Comparison of ENCODE assay signal across 1 cellular context in the genomic region with DNA sequence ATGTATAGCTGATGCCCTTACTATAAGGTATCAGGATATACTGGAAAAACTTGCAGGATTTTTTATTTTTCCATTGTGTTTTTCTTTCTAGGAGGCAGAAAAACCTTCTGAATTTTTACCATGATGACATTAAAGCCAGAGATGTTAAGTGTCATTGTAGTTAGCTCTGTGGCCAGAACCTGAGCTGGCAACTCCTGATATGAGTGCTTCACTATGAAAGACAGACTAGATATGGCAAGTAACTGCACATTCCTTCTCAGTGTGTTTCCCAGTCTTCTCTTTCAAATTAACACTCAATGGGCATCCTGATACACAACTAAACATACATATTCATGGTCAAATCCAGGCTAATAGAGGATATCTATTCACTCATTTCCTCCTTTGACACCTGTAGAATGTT.
TF ChIP-seq lines count a peak whose summit lies in the region.

No MANE protein-coding gene starts in this region.

TF ChIP-seq in GM12878, 131 proteins besides CTCF, POLR2A, EP300 and RAD21 (continued from another document):
- TF ChIP-seq, protein P1, sequence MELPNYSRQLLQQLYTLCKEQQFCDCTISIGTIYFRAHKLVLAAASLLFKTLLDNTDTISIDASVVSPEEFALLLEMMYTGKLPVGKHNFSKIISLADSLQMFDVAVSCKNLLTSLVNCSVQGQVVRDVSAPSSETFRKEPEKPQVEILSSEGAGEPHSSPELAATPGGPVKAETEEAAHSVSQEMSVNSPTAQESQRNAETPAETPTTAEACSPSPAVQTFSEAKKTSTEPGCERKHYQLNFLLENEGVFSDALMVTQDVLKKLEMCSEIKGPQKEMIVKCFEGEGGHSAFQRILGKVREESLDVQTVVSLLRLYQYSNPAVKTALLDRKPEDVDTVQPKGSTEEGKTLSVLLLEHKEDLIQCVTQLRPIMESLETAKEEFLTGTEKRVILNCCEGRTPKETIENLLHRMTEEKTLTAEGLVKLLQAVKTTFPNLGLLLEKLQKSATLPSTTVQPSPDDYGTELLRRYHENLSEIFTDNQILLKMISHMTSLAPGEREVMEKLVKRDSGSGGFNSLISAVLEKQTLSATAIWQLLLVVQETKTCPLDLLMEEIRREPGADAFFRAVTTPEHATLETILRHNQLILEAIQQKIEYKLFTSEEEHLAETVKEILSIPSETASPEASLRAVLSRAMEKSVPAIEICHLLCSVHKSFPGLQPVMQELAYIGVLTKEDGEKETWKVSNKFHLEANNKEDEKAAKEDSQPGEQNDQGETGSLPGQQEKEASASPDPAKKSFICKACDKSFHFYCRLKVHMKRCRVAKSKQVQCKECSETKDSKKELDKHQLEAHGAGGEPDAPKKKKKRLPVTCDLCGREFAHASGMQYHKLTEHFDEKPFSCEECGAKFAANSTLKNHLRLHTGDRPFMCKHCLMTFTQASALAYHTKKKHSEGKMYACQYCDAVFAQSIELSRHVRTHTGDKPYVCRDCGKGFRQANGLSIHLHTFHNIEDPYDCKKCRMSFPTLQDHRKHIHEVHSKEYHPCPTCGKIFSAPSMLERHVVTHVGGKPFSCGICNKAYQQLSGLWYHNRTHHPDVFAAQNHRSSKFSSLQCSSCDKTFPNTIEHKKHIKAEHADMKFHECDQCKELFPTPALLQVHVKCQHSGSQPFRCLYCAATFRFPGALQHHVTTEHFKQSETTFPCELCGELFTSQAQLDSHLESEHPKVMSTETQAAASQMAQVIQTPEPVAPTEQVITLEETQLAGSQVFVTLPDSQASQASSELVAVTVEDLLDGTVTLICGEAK (IDR thresholded peaks at IDR 0.05; ENCODE audit: borderline replicate concordance), result no peak
- no peak for TF ChIP-seq SMAD1 (IDR thresholded peaks at IDR 0.05; ENCODE audit: low read depth, partially characterized antibody)
- no peak for TF ChIP-seq TCF7 (IDR thresholded peaks at IDR 0.05; ENCODE audit: borderline replicate concordance)
- TF ChIP-seq CHD4 (IDR thresholded peaks at IDR 0.05), result no peak
- no peak for TF ChIP-seq HCFC1 (IDR thresholded peaks at IDR 0.05; ENCODE audit: low read length)
- TF ChIP-seq ASH2L (IDR thresholded peaks at IDR 0.05; ENCODE audit: borderline replicate concordance, low read depth), result no peak
- no peak for TF ChIP-seq CREB1 (IDR thresholded peaks at IDR 0.05; ENCODE audit: low read depth)
- no peak for TF ChIP-seq CEBPB (IDR thresholded peaks at IDR 0.05; ENCODE audit: borderline replicate concordance in 1 of 2, low read depth in 2 of 2, low read length in 2 of 2)
- no peak for TF ChIP-seq MYB (IDR thresholded peaks at IDR 0.05; ENCODE audit: borderline replicate concordance, low read depth, low read length)
- TF ChIP-seq NFXL1 (IDR thresholded peaks at IDR 0.05; ENCODE audit: borderline replicate concordance), result no peak
- no peak for TF ChIP-seq SMARCA5 (IDR thresholded peaks at IDR 0.05)
- no peak for TF ChIP-seq ZNF274 (IDR thresholded peaks at IDR 0.05; ENCODE audit: insufficient read depth, insufficient read length)
- no peak for TF ChIP-seq IKZF1 (conservative IDR thresholded peaks at IDR 0.05)
- TF ChIP-seq ZNF384 (IDR thresholded peaks at IDR 0.05; ENCODE audit: borderline replicate concordance, low read depth, low read length), result no peak
- TF ChIP-seq FOXM1 (IDR thresholded peaks at IDR 0.05; ENCODE audit: low read depth, low read length), result no peak
- TF ChIP-seq NR2C1 (IDR thresholded peaks at IDR 0.05), result no peak
